In the genomic region with DNA sequence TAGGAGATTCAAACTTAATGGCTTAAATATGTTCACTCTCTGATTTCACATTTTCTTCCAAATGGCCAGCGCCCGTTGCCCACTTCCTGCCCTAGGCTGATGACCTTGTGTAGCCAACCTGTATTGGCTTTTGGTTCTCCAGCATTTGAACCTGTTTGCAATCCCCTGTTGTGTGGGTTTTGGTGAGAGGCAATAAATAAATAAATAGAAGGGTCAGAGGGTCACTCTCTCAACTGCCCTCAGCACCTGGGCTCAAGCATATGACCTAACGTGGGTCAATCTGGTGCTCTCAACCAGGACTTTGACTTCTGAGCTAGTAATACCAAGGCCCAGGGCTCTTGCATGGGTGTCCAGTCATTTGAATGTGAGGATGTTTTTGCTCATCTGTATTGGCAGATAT, we compare ENCODE assay signal across 12 cellular contexts. TPM values are rescaled to one million over a fixed set of nuclear protein-coding genes. Genes with fewer than 3 reads are reported as not detected.
DNase-seq lines count a peak whose midpoint lies in the region; ATAC-seq and TF ChIP-seq lines count a peak whose summit lies in the region.
"Had no signal": no experiment of that assay in that cellular context is flagged by ENCODE, and none has a peak within 500 bp of the region (broad histone marks: within the 10 kb centered on the region; RNA-seq: fewer than 3 reads in every experiment).

No MANE protein-coding gene starts in this region.

- H3K9me3 ChIP-seq in OCI-LY3 (ENCODE audit: insufficient read depth, low read length): no peaks in the 10 kb centered on the region
- H3K9me3 ChIP-seq: Caco-2 had no signal

- peaks cover 28% of the 10 kb centered on the region for H3K36me3 Mint-ChIP-seq in activated CD4-positive, alpha-beta T cell treated with anti-CD3 and anti-CD28 coated beads for 36 hours (ENCODE audit: low read depth)
- H3K36me3 Mint-ChIP-seq in central memory CD8-positive, alpha-beta T cell (ENCODE audit: insufficient read depth): peaks cover 26% of the 10 kb centered on the region
- H3K36me3 Mint-ChIP-seq in osteocyte (ENCODE audit: unreplicated experiment): peaks cover 18% of the 10 kb centered on the region

- H3K4me1 Mint-ChIP-seq in activated CD4-positive, alpha-beta T cell treated with anti-CD3 and anti-CD28 coated beads for 36 hours: peaks cover 59% of the 10 kb centered on the region
- peaks cover 51% of the 10 kb centered on the region for H3K4me1 Mint-ChIP-seq in central memory CD8-positive, alpha-beta T cell
- H3K4me1 Mint-ChIP-seq in osteocyte (ENCODE audit: unreplicated experiment): peaks cover 40% of the 10 kb centered on the region

- H3K4me3 Mint-ChIP-seq in activated CD4-positive, alpha-beta T cell treated with anti-CD3 and anti-CD28 coated beads for 36 hours: peak overlapping the region; percentile 97
- H3K4me3 Mint-ChIP-seq in central memory CD8-positive, alpha-beta T cell: peak overlapping the region; percentile 100
- no peak overlapping the region for H3K4me3 Mint-ChIP-seq in osteocyte (ENCODE audit: unreplicated experiment)

- no peak overlapping the region for H3K9ac ChIP-seq in OCI-LY3 (ENCODE audit: low read length)

- H3K27ac ChIP-seq in OCI-LY3 (ENCODE audit: low read length): no peak overlapping the region

- peak overlapping the region; percentile 83; the same call in 1 of the 2 replicates for H3K4me2 ChIP-seq in OCI-LY3 (ENCODE audit: low read length)

- H3K4me1 ChIP-seq in OCI-LY3 (ENCODE audit: low read length): peaks cover 34% of the 10 kb centered on the region

- no peaks in the 10 kb centered on the region for H3K27me3 ChIP-seq in OCI-LY3 (ENCODE audit: low read depth, low read length)

- ATAC-seq in activated CD4-positive, alpha-beta T cell treated with anti-CD3 and anti-CD28 coated beads for 36 hours: no peak
- ATAC-seq in central memory CD8-positive, alpha-beta T cell (replicated peaks; ENCODE audit: extremely low read depth, poor library complexity, severe bottlenecking): no peak
- no peak for ATAC-seq in HG03571 (IDR thresholded peaks at IDR 0.05; ENCODE audit: unreplicated experiment)
- ATAC-seq: PC-3 had no signal

- POLR2A ChIA-PET in activated CD4-positive, alpha-beta T cell treated with anti-CD3 and anti-CD28 coated beads for 36 hours (lab: Charles Lee): no interaction called here

- H3K27me3 Mint-ChIP-seq in activated CD4-positive, alpha-beta T cell treated with anti-CD3 and anti-CD28 coated beads for 36 hours: no peaks in the 10 kb centered on the region
- H3K27me3 Mint-ChIP-seq in central memory CD8-positive, alpha-beta T cell: no peaks in the 10 kb centered on the region
- H3K27me3 Mint-ChIP-seq in osteocyte (ENCODE audit: unreplicated experiment): no peaks in the 10 kb centered on the region

- H3K79me2 ChIP-seq in OCI-LY3 (ENCODE audit: low read length): peaks cover 36% of the 10 kb centered on the region

- no peak for DNase-seq in activated CD4-positive, alpha-beta T cell treated with anti-CD3 and anti-CD28 coated beads for 36 hours
- DNase-seq in activated CD4-positive, alpha-beta T cell treated with anti-CD3 and anti-CD28 coated beads, Interleukin-2, amount 50 U/mL, for 4 hours: no peak
- DNase-seq in central memory CD8-positive, alpha-beta T cell (ENCODE audit: low spot score in 2 of 2): no peak
- DNase-seq in osteocyte (ENCODE audit: extremely low spot score, unreplicated experiment): peak; percentile 32
- DNase-seq in SKM-1 (lab: John Stamatoyannopoulos, UW; ENCODE audit: unreplicated experiment): no peak
- DNase-seq in NCI-H524 treated with DMSO at 0.1 percent for 48 hours (lab: John Stamatoyannopoulos, UW): no peak
- DNase-seq: Caco-2, PC-3, SW 1271 had no signal

- peak overlapping the region; percentile 88 for H3K27ac Mint-ChIP-seq in activated CD4-positive, alpha-beta T cell treated with anti-CD3 and anti-CD28 coated beads for 36 hours
- no peak overlapping the region for H3K27ac Mint-ChIP-seq in central memory CD8-positive, alpha-beta T cell (ENCODE audit: low read depth)
- no peak overlapping the region for H3K27ac Mint-ChIP-seq in osteocyte (ENCODE audit: unreplicated experiment)

- H2AFZ ChIP-seq in OCI-LY3 (ENCODE audit: low read depth, low read length): no peak overlapping the region

- H4K20me1 ChIP-seq in OCI-LY3 (ENCODE audit: insufficient read depth, low read length): peaks cover 7% of the 10 kb centered on the region; the same call in 1 of the 2 replicates

- H3K9me3 Mint-ChIP-seq in activated CD4-positive, alpha-beta T cell treated with anti-CD3 and anti-CD28 coated beads for 36 hours (ENCODE audit: low read depth): no peaks in the 10 kb centered on the region
- H3K9me3 Mint-ChIP-seq in central memory CD8-positive, alpha-beta T cell: no peaks in the 10 kb centered on the region
- no peaks in the 10 kb centered on the region for H3K9me3 Mint-ChIP-seq in osteocyte (ENCODE audit: unreplicated experiment)

- peaks cover 18% of the 10 kb centered on the region for H3K36me3 ChIP-seq in OCI-LY3 (replicated peaks; ENCODE audit: low read depth, low read length)

- TF ChIP-seq CTCF in OCI-LY3 (IDR thresholded peaks at IDR 0.05; ENCODE audit: low read depth, low read length) (no peak), osteocyte (IDR thresholded peaks at IDR 0.05) (no peak)

- intact Hi-C loops in activated CD4-positive, alpha-beta T cell treated with anti-CD3 and anti-CD28 coated beads for 36 hours (cut with DNase I, micrococcal nuclease): no loop called here

- H3K4me3 ChIP-seq in OCI-LY3 (ENCODE audit: low read length): no peak overlapping the region
- H3K4me3 ChIP-seq: lung had no signal

- CTCF ChIA-PET in activated CD4-positive, alpha-beta T cell treated with anti-CD3 and anti-CD28 coated beads for 36 hours (lab: Charles Lee): interaction anchor here (1.2 to 4.8 kb wide), 2 partner anchors 59 to 65 kb away, joined by 4 to 42 read pairs; no protein-coding TSS in a partner anchor

RNA-seq across cellular contexts. Expression of gene SRP14, which starts 1.8 kb away (rescaled TPM):
- 100 to 1,000 TPM; 124 to 157 TPM for total RNA-seq in activated CD4-positive, alpha-beta T cell treated with anti-CD3 and anti-CD28 coated beads for 36 hours
- total RNA-seq in osteocyte: 181 and 196 TPM in 2 replicates
